17 cellular contexts compared by ENCODE assay signal in the genomic region with DNA sequence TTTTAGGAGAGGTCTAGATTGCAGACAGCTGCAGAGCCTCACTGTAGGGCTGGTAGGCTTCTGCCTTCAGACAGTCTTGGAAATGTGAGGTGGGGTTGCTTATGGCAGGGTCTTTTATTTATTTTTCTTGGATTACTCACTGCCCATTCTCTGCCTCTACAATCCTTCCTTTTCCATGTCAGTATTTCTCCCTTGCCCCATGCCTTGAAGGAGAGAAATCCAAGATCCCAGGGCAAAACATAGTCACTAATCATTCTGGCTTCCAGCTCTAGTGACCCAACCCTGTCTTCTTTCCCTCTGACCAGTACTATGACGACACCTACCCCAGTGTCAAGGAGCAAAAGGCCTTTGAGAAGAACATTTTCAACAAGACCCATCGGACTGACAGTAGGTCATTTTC. TPM values are rescaled to one million over a fixed set of nuclear protein-coding genes. Genes with fewer than 3 reads are reported as not detected.
DNase-seq lines count a peak whose midpoint lies in the region; ATAC-seq and TF ChIP-seq lines count a peak whose summit lies in the region.
"Had no signal": no experiment of that assay in that cellular context is flagged by ENCODE, and none has a peak within 500 bp of the region (broad histone marks: within the 10 kb centered on the region; RNA-seq: fewer than 3 reads in every experiment).

No MANE protein-coding gene starts in this region.

- no peaks in the 10 kb centered on the region for H3K9me2 ChIP-seq in hepatocyte (replicated peaks; ENCODE audit: insufficient read depth)

- peak overlapping the region; percentile 38 for H3K27ac Mint-ChIP-seq in activated naive CD8-positive, alpha-beta T cell treated with anti-CD3 and anti-CD28 coated beads, Interleukin-2, amount 10 ng/mL, durations not matched to agents 7 days and 5 days
- no peak overlapping the region for H3K27ac Mint-ChIP-seq in activated naive CD8-positive, alpha-beta T cell treated with anti-CD3 and anti-CD28 coated beads, Interleukin-2, amount 50 U/mL, for 24 hours
- H3K27ac Mint-ChIP-seq in neural crest cell (ENCODE audit: unreplicated experiment) = peak overlapping the region; percentile 90
- no peak overlapping the region for H3K27ac Mint-ChIP-seq in T-helper 17 cell
- H3K27ac Mint-ChIP-seq: B cell had no signal

- H3K4me3 ChIP-seq in hepatocyte = no peak overlapping the region

- TF ChIP-seq CTCF in hepatocyte (IDR thresholded peaks at IDR 0.05; ENCODE audit: poor library complexity) (no peak), neural crest cell (conservative IDR thresholded peaks at IDR 0.05) (no peak)

- H3K27me3 ChIP-seq in hepatocyte = no peaks in the 10 kb centered on the region

- no peaks in the 10 kb centered on the region for H3K27me3 Mint-ChIP-seq in activated naive CD8-positive, alpha-beta T cell treated with anti-CD3 and anti-CD28 coated beads, Interleukin-2, amount 10 ng/mL, durations not matched to agents 7 days and 5 days
- no peaks in the 10 kb centered on the region for H3K27me3 Mint-ChIP-seq in activated naive CD8-positive, alpha-beta T cell treated with anti-CD3 and anti-CD28 coated beads, Interleukin-2, amount 50 U/mL, for 24 hours
- H3K27me3 Mint-ChIP-seq in neural crest cell (ENCODE audit: low read depth) (no peaks in the 10 kb centered on the region), T-helper 17 cell (no peaks in the 10 kb centered on the region)
- H3K27me3 Mint-ChIP-seq: B cell had no signal

- H4K20me1 ChIP-seq in hepatocyte (ENCODE audit: insufficient read depth, poor library complexity, severe bottlenecking) = peaks cover 26% of the 10 kb centered on the region

- no peaks in the 10 kb centered on the region for H3K4me1 Mint-ChIP-seq in activated naive CD8-positive, alpha-beta T cell treated with anti-CD3 and anti-CD28 coated beads, Interleukin-2, amount 10 ng/mL, durations not matched to agents 7 days and 5 days
- no peaks in the 10 kb centered on the region for H3K4me1 Mint-ChIP-seq in activated naive CD8-positive, alpha-beta T cell treated with anti-CD3 and anti-CD28 coated beads, Interleukin-2, amount 50 U/mL, for 24 hours
- H3K4me1 Mint-ChIP-seq in neural crest cell (peaks cover 50% of the 10 kb centered on the region), T-helper 17 cell (peaks cover 4% of the 10 kb centered on the region)

- H3K36me3 ChIP-seq in hepatocyte (replicated peaks; ENCODE audit: insufficient read depth, low read depth) = peaks cover 4% of the 10 kb centered on the region

- peaks cover 33% of the 10 kb centered on the region for H3K4me1 ChIP-seq in hepatocyte (ENCODE audit: insufficient read depth)

- no peak overlapping the region for H2AFZ ChIP-seq in hepatocyte

- H3K9me3 Mint-ChIP-seq in activated naive CD8-positive, alpha-beta T cell treated with anti-CD3 and anti-CD28 coated beads, Interleukin-2, amount 10 ng/mL, durations not matched to agents 7 days and 5 days = no peaks in the 10 kb centered on the region
- H3K9me3 Mint-ChIP-seq in activated naive CD8-positive, alpha-beta T cell treated with anti-CD3 and anti-CD28 coated beads, Interleukin-2, amount 50 U/mL, for 24 hours = no peaks in the 10 kb centered on the region
- H3K9me3 Mint-ChIP-seq in neural crest cell = no peaks in the 10 kb centered on the region

- no peak overlapping the region for H3K4me3 Mint-ChIP-seq in activated naive CD8-positive, alpha-beta T cell treated with anti-CD3 and anti-CD28 coated beads, Interleukin-2, amount 10 ng/mL, durations not matched to agents 7 days and 5 days
- H3K4me3 Mint-ChIP-seq in activated naive CD8-positive, alpha-beta T cell treated with anti-CD3 and anti-CD28 coated beads, Interleukin-2, amount 50 U/mL, for 24 hours = no peak overlapping the region
- H3K4me3 Mint-ChIP-seq in neural crest cell (peak overlapping the region; percentile 46), T-helper 17 cell (no peak overlapping the region)
- H3K4me3 Mint-ChIP-seq: B cell had no signal

- H3K36me3 Mint-ChIP-seq in activated naive CD8-positive, alpha-beta T cell treated with anti-CD3 and anti-CD28 coated beads, Interleukin-2, amount 10 ng/mL, durations not matched to agents 7 days and 5 days = peaks cover 21% of the 10 kb centered on the region
- H3K36me3 Mint-ChIP-seq in activated naive CD8-positive, alpha-beta T cell treated with anti-CD3 and anti-CD28 coated beads, Interleukin-2, amount 50 U/mL, for 24 hours (ENCODE audit: low read depth) = peaks cover 34% of the 10 kb centered on the region
- H3K36me3 Mint-ChIP-seq in neural crest cell (ENCODE audit: low read depth) = peaks cover 21% of the 10 kb centered on the region
- H3K36me3 Mint-ChIP-seq in T-helper 17 cell (ENCODE audit: low read depth) = peaks cover 12% of the 10 kb centered on the region

- 82% methylated on average over 2 of the region's 2 CpGs for WGBS in hepatocyte (ENCODE audit: low lambda C conversion rate, missing lambda C conversion rate)

- H3K79me2 ChIP-seq in hepatocyte = peaks cover 36% of the 10 kb centered on the region

- peak overlapping the region; percentile 55 for H3K27ac ChIP-seq in hepatocyte

- H3K9me3 ChIP-seq in hepatocyte (ENCODE audit: low read depth) = no peaks in the 10 kb centered on the region
- H3K9me3 ChIP-seq in T-helper 17 cell (ENCODE audit: control insufficient read depth, low read length, poor library complexity, severe bottlenecking) = no peaks in the 10 kb centered on the region

- H3K4me2 ChIP-seq in hepatocyte = no peak overlapping the region

- DNase-seq in activated naive CD8-positive, alpha-beta T cell treated with anti-CD3 and anti-CD28 coated beads, Interleukin-2, amount 10 ng/mL, durations not matched to agents 7 days and 5 days = no peak
- DNase-seq in activated naive CD8-positive, alpha-beta T cell treated with anti-CD3 and anti-CD28 coated beads, Interleukin-2, amount 50 U/mL, for 24 hours = no peak
- DNase-seq in hepatocyte (ENCODE audit: low spot score) (no peak), neural crest cell (ENCODE audit: low read depth, low spot score) (no peak), T-helper 17 cell (no peak), cortex of kidney (lab: John Stamatoyannopoulos, UW) (no peak)
- no peak for DNase-seq in activated CD4-positive, alpha-beta T cell treated with anti-CD3 and anti-CD28 coated beads for 1 hour
- DNase-seq: 8988T, GDM1, KBM-7, NCI-H1105, NCI-H446 treated with DMSO at 0.1 percent for 48 hours had no signal

- ATAC-seq in activated naive CD8-positive, alpha-beta T cell treated with anti-CD3 and anti-CD28 coated beads, Interleukin-2, amount 10 ng/mL, durations not matched to agents 7 days and 5 days (ENCODE audit: low read depth) = no peak
- ATAC-seq in activated naive CD8-positive, alpha-beta T cell treated with anti-CD3 and anti-CD28 coated beads, Interleukin-2, amount 50 U/mL, for 24 hours = no peak
- ATAC-seq in T-helper 17 cell (no peak), GM19023 (IDR thresholded peaks at IDR 0.05; ENCODE audit: unreplicated experiment) (no peak)
- ATAC-seq: Panc1 had no signal

- POLR2A ChIA-PET in activated naive CD8-positive, alpha-beta T cell treated with anti-CD3 and anti-CD28 coated beads, Interleukin-2, amount 10 ng/mL, durations not matched to agents 7 days and 5 days (lab: Charles Lee) = no interaction called here

RNA-seq across cellular contexts. Expression of a gene that starts 17.0 kb away (rescaled TPM):
- total RNA-seq in activated naive CD8-positive, alpha-beta T cell treated with anti-CD3 and anti-CD28 coated beads, Interleukin-2, amount 10 ng/mL, durations not matched to agents 7 days and 5 days = 10 to 100 TPM; 93.1 to 94.6 TPM
- total RNA-seq in hepatocyte = 164 and 220 TPM in 2 replicates
- polyA plus RNA-seq in hepatocyte = 207 and 224 TPM in 2 replicates
- total RNA-seq in neural crest cell = 148 and 160 TPM in 2 replicates
- total RNA-seq in T-helper 17 cell = 10 to 100 TPM; 58.6 to 63.3 TPM

RNA-seq across cellular contexts. Expression of a gene that starts 22.4 kb away (rescaled TPM):
- total RNA-seq in activated naive CD8-positive, alpha-beta T cell treated with anti-CD3 and anti-CD28 coated beads, Interleukin-2, amount 10 ng/mL, durations not matched to agents 7 days and 5 days = under 1 TPM; 0.39 to 0.65 TPM
- 0.07 TPM in 1 of 2 replicates, not detected in the other for total RNA-seq in hepatocyte
- not detected in 2 replicates for polyA plus RNA-seq in hepatocyte
- not detected in 2 replicates for total RNA-seq in neural crest cell
- under 1 TPM; 0.57 to 0.99 TPM for total RNA-seq in T-helper 17 cell
- total RNA-seq: B cell, Daoy, H1 had no signal

RNA-seq across cellular contexts. Expression of a gene that starts 41.1 kb away (rescaled TPM):
- not detected for total RNA-seq in activated naive CD8-positive, alpha-beta T cell treated with anti-CD3 and anti-CD28 coated beads, Interleukin-2, amount 10 ng/mL, durations not matched to agents 7 days and 5 days
- 0.44 TPM in 1 of 2 replicates, not detected in the other for total RNA-seq in hepatocyte
- 0.83 TPM in 1 of 2 replicates, not detected in the other for polyA plus RNA-seq in hepatocyte
- 0.32 TPM in 1 of 2 replicates, not detected in the other for total RNA-seq in neural crest cell
- total RNA-seq in T-helper 17 cell = 10 to 100 TPM in 1 of 2 donors, 1 to 10 TPM in 1; 2.5 to 26.4 TPM
- total RNA-seq: B cell, Daoy had no signal

RNA-seq across cellular contexts. Expression of a gene that starts 42.6 kb away (rescaled TPM):
- 1 to 10 TPM; 1.4 to 2.0 TPM for total RNA-seq in activated naive CD8-positive, alpha-beta T cell treated with anti-CD3 and anti-CD28 coated beads, Interleukin-2, amount 10 ng/mL, durations not matched to agents 7 days and 5 days
- total RNA-seq in hepatocyte (2.2 and 5.6 TPM in 2 replicates), neural crest cell (20.3 and 20.8 TPM in 2 replicates), T-helper 17 cell (1 to 10 TPM; 3.4 to 5.7 TPM)
- polyA plus RNA-seq in hepatocyte = 4.2 and 4.6 TPM in 2 replicates

Comparison
In these comparisons a context has a peak if more than half of its experiments do, and no peak if none do; other contexts are left out.
1. H3K27ac Mint-ChIP-seq: peak in activated naive CD8-positive, alpha-beta T cell treated with anti-CD3 and anti-CD28 coated beads, Interleukin-2, amount 10 ng/mL, durations not matched to agents 7 days and 5 days (single experiment) and neural crest cell (single experiment); none in activated naive CD8-positive, alpha-beta T cell treated with anti-CD3 and anti-CD28 coated beads, Interleukin-2, amount 50 U/mL, for 24 hours (single experiment) and T-helper 17 cell (single experiment).